In the genomic region with DNA sequence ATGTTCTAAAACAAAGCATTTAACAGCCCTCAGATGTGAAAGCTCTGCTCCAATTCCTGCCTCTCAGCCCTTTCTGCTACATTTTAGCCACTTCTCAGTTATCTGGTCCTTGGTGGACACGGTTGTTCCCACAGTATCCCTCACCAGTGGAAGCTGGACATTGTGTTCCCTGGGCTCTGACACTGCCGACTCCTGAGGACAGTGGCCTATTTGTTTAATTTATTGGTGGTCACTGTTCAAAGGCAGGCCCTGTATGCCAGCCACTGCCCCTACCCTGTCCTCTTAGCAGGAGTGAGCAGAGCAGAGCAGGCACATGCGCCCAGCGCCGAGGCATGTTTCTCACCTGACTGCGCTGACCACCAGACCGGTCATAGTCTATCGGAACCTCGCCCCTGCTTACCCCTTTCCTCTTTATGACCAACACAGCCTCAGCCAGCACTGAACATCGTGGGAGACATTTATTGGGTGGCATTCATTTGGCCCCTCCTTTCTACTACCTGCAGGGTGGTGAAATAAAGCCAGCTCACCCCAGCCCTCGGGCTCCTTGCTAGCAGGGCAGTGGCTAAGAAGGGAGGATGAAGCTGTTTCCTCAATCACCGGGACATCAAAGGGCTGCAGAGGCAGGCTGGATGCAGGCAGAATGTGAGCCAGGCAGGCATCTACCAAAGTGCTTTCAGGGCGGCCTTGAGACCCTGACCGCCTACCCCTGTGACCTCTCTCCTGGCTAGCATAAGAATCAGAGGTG, we compare ENCODE assay signal across 31 cellular contexts. TPM values are rescaled to one million over a fixed set of nuclear protein-coding genes. Genes with fewer than 3 reads are reported as not detected.
DNase-seq lines count a peak whose midpoint lies in the region; TF ChIP-seq lines count a peak whose summit lies in the region.
"Had no signal": no experiment of that assay in that cellular context is flagged by ENCODE, and none has a peak within 500 bp of the region (broad histone marks: within the 10 kb centered on the region; RNA-seq: fewer than 3 reads in every experiment).

No MANE protein-coding gene starts in this region.

- no peaks in the 10 kb centered on the region for H3K27me3 Mint-ChIP-seq in osteocyte (ENCODE audit: unreplicated experiment)

- H3K36me3 ChIP-seq in adipocyte (ENCODE audit: control insufficient read depth, insufficient read depth, low read length, severe bottlenecking), result peaks cover 34% of the 10 kb centered on the region
- H3K36me3 ChIP-seq in transverse colon, result peaks cover 0 to 4% (median 0%) of the 10 kb centered on the region in 4 donors
- H3K36me3 ChIP-seq: adrenal gland, BE2C had no signal

- TF ChIP-seq EP300 in transverse colon (IDR thresholded peaks at IDR 0.05; ENCODE audit: low read depth), result no peak

- H3K4me3 Mint-ChIP-seq in osteocyte (ENCODE audit: unreplicated experiment), result no peak overlapping the region
- H3K4me3 Mint-ChIP-seq: activated T-cell treated with anti-CD3 and anti-CD28 coated beads, Interleukin-2, amount 50 U/mL, for 4 hours; CD8-positive, alpha-beta memory T cell had no signal

- WGBS in transverse colon (ENCODE audit: low coverage in 1 of 2), 2 donors, result 71% methylated on average over 14 of the region's 14 CpGs; no CpG with 5 or more reads in 1 of the 2 donors

- intact Hi-C loops in transverse colon (cut with DNase I; ENCODE audit: low total_unique reads), result no loop called here

- no peak overlapping the region for H3K4me3 ChIP-seq in adipocyte (ENCODE audit: low read length)
- H3K4me3 ChIP-seq in transverse colon, result no peak overlapping the region
- H3K4me3 ChIP-seq: adrenal gland, body of pancreas, dorsolateral prefrontal cortex, hepatocyte, psoas muscle, SK-N-MC had no signal

- no peaks in the 10 kb centered on the region for H3K9me3 ChIP-seq in adipocyte (ENCODE audit: control insufficient read depth, low read length)
- no peaks in the 10 kb centered on the region for H3K9me3 ChIP-seq in transverse colon
- H3K9me3 ChIP-seq: adrenal gland, BE2C, body of pancreas, psoas muscle had no signal

- no peaks in the 10 kb centered on the region for H3K27me3 ChIP-seq in adipocyte (replicated peaks; ENCODE audit: control insufficient read depth, insufficient read depth, low read length)
- no peaks in the 10 kb centered on the region for H3K27me3 ChIP-seq in transverse colon
- H3K27me3 ChIP-seq: adrenal gland, BE2C, body of pancreas, dorsolateral prefrontal cortex, hepatocyte had no signal

- TF ChIP-seq CTCF in osteocyte (IDR thresholded peaks at IDR 0.05) (no peak), transverse colon (IDR thresholded peaks at IDR 0.05) (no peak)

- peaks cover 65% of the 10 kb centered on the region for H3K4me1 ChIP-seq in adipocyte (ENCODE audit: control insufficient read depth, insufficient read depth, low read length)
- peaks cover 5 to 25% (median 8%) of the 10 kb centered on the region in 4 donors for H3K4me1 ChIP-seq in transverse colon
- H3K4me1 ChIP-seq: BE2C, psoas muscle had no signal

- H3K4me1 Mint-ChIP-seq in osteocyte (ENCODE audit: unreplicated experiment), result peaks cover 69% of the 10 kb centered on the region
- H3K4me1 Mint-ChIP-seq: CD8-positive, alpha-beta memory T cell had no signal

- H3K27ac Mint-ChIP-seq in osteocyte (ENCODE audit: unreplicated experiment), result peak overlapping the region; percentile 90
- H3K27ac Mint-ChIP-seq: CD8-positive, alpha-beta memory T cell had no signal

- in situ Hi-C loops in transverse colon (cut with MboI; ENCODE audit: low pct_ligation_motif_present in 1 of 4, low pct_unique_long_range_greater_than_20kb in 1 of 4, low sequenced_read_pairs in 3 of 4), result no loop called here

- DNase-seq in adipocyte (ENCODE audit: low read depth) (no peak), islet precursor cell (peak; percentile 74), osteocyte (ENCODE audit: extremely low spot score, unreplicated experiment) (no peak), transverse colon (no peak), DMS 273 (lab: John Stamatoyannopoulos, UW; ENCODE audit: unreplicated experiment) (no peak), COLO668 (lab: John Stamatoyannopoulos, UW; ENCODE audit: unreplicated experiment) (no peak), D341Med (ENCODE audit: low spot score) (no peak)
- no peak for DNase-seq in activated CD8-positive, alpha-beta memory T cell treated with anti-CD3 and anti-CD28 coated beads for 24 hours
- DNase-seq: activated CD4-positive, alpha-beta T cell treated with anti-CD3 and anti-CD28 coated beads, Interleukin-2, amount 50 U/mL, for 1 hour; activated CD4-positive, CD25-positive, alpha-beta regulatory T cell; activated naive CD4-positive, alpha-beta T cell treated with Interleukin-2 at 50 U/mL for 16 hours; activated T-cell treated with anti-CD3 and anti-CD28 coated beads, Interleukin-2, amount 50 U/mL, for 4 hours; adrenal gland; BE2C; body of pancreas; CD8-positive, alpha-beta memory T cell; cerebellar nuclear complex; dorsolateral prefrontal cortex; left colon; mesendoderm; NCI-H1436; NCI-H2081; NCI-H2227 treated with DMSO at 0.1 percent for 48 hours; NCI-H526 treated with DMSO at 0.1 percent for 48 hours; NK-92 treated with Interleukin-12 subunit alpha and Interleukin-12 subunit beta, amount 100 ng/mL, for 24 hours; PC-3; psoas muscle; stimulated activated CD4-positive, alpha-beta T cell treated with anti-CD3 and anti-CD28 coated beads, Interleukin-4, amount 100 ng/mL, for 4 hours; T-helper 1 cell had no signal

- H3K36me3 Mint-ChIP-seq in osteocyte (ENCODE audit: unreplicated experiment), result no peaks in the 10 kb centered on the region

- H3K9me3 Mint-ChIP-seq in osteocyte (ENCODE audit: unreplicated experiment), result no peaks in the 10 kb centered on the region
- H3K9me3 Mint-ChIP-seq: activated T-cell treated with anti-CD3 and anti-CD28 coated beads, Interleukin-2, amount 50 U/mL, for 4 hours; CD8-positive, alpha-beta memory T cell had no signal

- peak overlapping the region; percentile 25 for H3K9ac ChIP-seq in adipocyte (ENCODE audit: low read length)

- peak overlapping the region in 3 of 4 donors; percentile 75 to 81 (median 78) for H3K27ac ChIP-seq in transverse colon
- H3K27ac ChIP-seq: body of pancreas, hepatocyte, psoas muscle, SK-N-MC had no signal

- TF ChIP-seq POLR2A in transverse colon (IDR thresholded peaks at IDR 0.05), result no peak

RNA-seq across cellular contexts. Expression of gene HACD2, which starts 54.3 kb away (rescaled TPM):
- 63.8 and 69.4 TPM in 2 replicates for total RNA-seq in osteocyte
- 10 to 100 TPM; 11.9 to 70.5 (median 48.2) TPM for total RNA-seq in transverse colon
